ENCODE assay signal across 33 cellular contexts in the genomic region with DNA sequence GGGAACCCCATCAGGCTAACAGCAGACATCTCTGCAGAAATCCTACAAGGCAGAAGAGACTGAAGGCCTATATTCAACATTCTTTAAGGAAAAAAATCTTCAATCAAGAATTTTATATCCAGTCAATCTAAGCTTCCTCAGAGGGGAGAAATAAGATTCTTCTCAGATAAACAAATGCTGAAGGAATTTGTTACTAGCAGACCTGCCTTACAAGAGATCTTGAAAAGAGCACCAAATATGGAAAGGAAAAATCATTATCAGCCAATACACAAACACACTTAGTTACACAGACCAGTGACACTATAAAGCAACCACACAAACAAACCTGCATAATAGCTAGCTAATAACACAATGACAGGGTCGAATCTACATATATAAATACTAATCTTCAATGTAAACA.
DNase-seq lines count a peak whose midpoint lies in the region; ATAC-seq, FAIRE-seq and TF ChIP-seq lines count a peak whose summit lies in the region.
"Had no signal": no experiment of that assay in that cellular context is flagged by ENCODE, and none has a peak within 500 bp of the region (broad histone marks: within the 10 kb centered on the region; RNA-seq: fewer than 3 reads in every experiment).

No MANE protein-coding gene starts in this region.

- TF ChIP-seq CTCF in HepG2 (CRISPR knock-in tag; IDR thresholded peaks at IDR 0.05) (no peak), right lobe of liver (IDR thresholded peaks at IDR 0.05) (no peak), HEK293 (tag by site-specific recombination; IDR thresholded peaks at IDR 0.05) (no peak)

- ATAC-seq in HepG2 (no peak), right lobe of liver (no peak)
- ATAC-seq: A549; CD8-positive, alpha-beta T cell had no signal

- H3K9me3 ChIP-seq in HepG2 (ENCODE audit: low read length) = peaks cover 13% of the 10 kb centered on the region
- H3K9me3 ChIP-seq in right lobe of liver = no peaks in the 10 kb centered on the region
- H3K9me3 ChIP-seq in HEK293 (ENCODE audit: control insufficient read depth, insufficient read depth, low read depth, low read length) = no peaks in the 10 kb centered on the region
- H3K9me3 ChIP-seq: BE2C had no signal

- no peak overlapping the region for H3K4me3 ChIP-seq in HepG2 (replicated peaks in 1 of 3; ENCODE audit: insufficient read depth in 1 of 3, low read depth in 2 of 3, low read length in 3 of 3)
- H3K4me3 ChIP-seq in right lobe of liver = no peak overlapping the region
- H3K4me3 ChIP-seq in HEK293 (ENCODE audit: low read depth, low read length) = no peak overlapping the region
- H3K4me3 ChIP-seq: A549; BLaER1; BLaER1 treated with 17β-estradiol and CSF1 and Interleukin-3, amounts not matched to agents 10 nM and 100 nM had no signal

- no peaks in the 10 kb centered on the region for H3K79me2 ChIP-seq in HepG2 (ENCODE audit: insufficient read depth, low read length)

- POLR2A ChIA-PET in HepG2 (lab: Yijun Ruan, JAX) (no interaction called here), HEK293 (lab: Yijun Ruan, JAX) (no interaction called here)

- H3K4me2 ChIP-seq in HepG2 (ENCODE audit: low read depth, low read length) = no peak overlapping the region
- H3K4me2 ChIP-seq: A549; BLaER1; BLaER1 treated with 17β-estradiol and CSF1 and Interleukin-3, amounts not matched to agents 10 nM and 100 nM had no signal

- intact Hi-C loops in HepG2 (cut with micrococcal nuclease; ENCODE audit: unreplicated experiment) = no loop called here
- intact Hi-C loops in right lobe of liver (cut with DNase I) = no loop called here

- no peak for FAIRE-seq in HepG2 (lab: Jason Lieb, UNC)
- FAIRE-seq: A204.1, A549, D721Med had no signal

- H2AFZ ChIP-seq in HepG2 (ENCODE audit: low read length) = no peak overlapping the region

- in situ Hi-C loops in HepG2 (cut with HindIII; ENCODE audit: extremely low pct_ligation_motif_present, low pct_unique_long_range_greater_than_20kb) = no loop called here

- no peaks in the 10 kb centered on the region for H4K20me1 ChIP-seq in HepG2 (ENCODE audit: insufficient read depth, low read length)
- H4K20me1 ChIP-seq: BLaER1; BLaER1 treated with 17β-estradiol and CSF1 and Interleukin-3, amounts not matched to agents 10 nM and 100 nM had no signal

- H3K36me3 ChIP-seq in HepG2 (replicated peaks in 1 of 2; ENCODE audit: control insufficient read depth in 1 of 2, insufficient read depth in 2 of 2, low read length in 2 of 2) (no peaks in the 10 kb centered on the region), right lobe of liver (no peaks in the 10 kb centered on the region), HEK293 (ENCODE audit: control insufficient read depth in 2 of 2, insufficient read depth in 1 of 2, low read length in 2 of 2) (no peaks in the 10 kb centered on the region)
- H3K36me3 ChIP-seq: BE2C; BLaER1; BLaER1 treated with 17β-estradiol and CSF1 and Interleukin-3, amounts not matched to agents 10 nM and 100 nM had no signal

- H3K27me3 ChIP-seq in HepG2 (ENCODE audit: control insufficient read depth in 1 of 2, insufficient read depth in 2 of 2, low read length in 2 of 2) (no peaks in the 10 kb centered on the region; a peak in 1 of 5 replicates), right lobe of liver (no peaks in the 10 kb centered on the region)
- H3K27me3 ChIP-seq: BE2C; BLaER1; BLaER1 treated with 17β-estradiol and CSF1 and Interleukin-3, amounts not matched to agents 10 nM and 100 nM had no signal

- no peak for TF ChIP-seq EP300 in HepG2 (IDR thresholded peaks at IDR 0.05; ENCODE audit: low read depth in 2 of 2, low read length in 2 of 2)
- TF ChIP-seq EP300 in HepG2 (CRISPR knock-in tag; IDR thresholded peaks at IDR 0.05; ENCODE audit: borderline replicate concordance) = no peak

- H3K4me1 ChIP-seq in HepG2 (ENCODE audit: insufficient read depth, low read length) (no peaks in the 10 kb centered on the region), right lobe of liver (no peaks in the 10 kb centered on the region), HEK293 (ENCODE audit: control insufficient read depth, insufficient read depth, low read length) (no peaks in the 10 kb centered on the region)
- H3K4me1 ChIP-seq: A549; BE2C; BLaER1; BLaER1 treated with 17β-estradiol and CSF1 and Interleukin-3, amounts not matched to agents 10 nM and 100 nM; Caco-2 had no signal

- no peak for TF ChIP-seq RAD21 in HepG2 (CRISPR knock-in tag; IDR thresholded peaks at IDR 0.05)

- no peak for TF ChIP-seq POLR2A in HepG2 (IDR thresholded peaks at IDR 0.05; ENCODE audit: insufficient read depth in 1 of 2, low read depth in 2 of 2, low read length in 2 of 2)
- no peak for TF ChIP-seq POLR2A in right lobe of liver (IDR thresholded peaks at IDR 0.05)

- DNase-seq in HepG2 (ENCODE audit: low spot score) (no peak), right lobe of liver (no peak), dedifferentiated amniotic fluid mesenchymal stem cell (ENCODE audit: extremely low spot score) (peak; percentile 9), GM19240 (ENCODE audit: insufficient read length, low spot score) (no peak)
- DNase-seq in activated CD4-positive, alpha-beta T cell treated with anti-CD3 and anti-CD28 coated beads, Interleukin-2, amount 50 U/mL, for 48 hours = no peak
- DNase-seq: 8988T; ACHN; AML-193; BE2C; C1 segment of cervical spinal cord; Caco-2; Calu3; CD4-positive, alpha-beta memory T cell; CD4-positive, alpha-beta T cell; CD4-positive, CD25-positive, alpha-beta regulatory T cell; CD8-positive, alpha-beta memory T cell; CD8-positive, alpha-beta T cell; COR-L47; DMS 273 treated with DMSO at 0.1 percent for 48 hours; DMS153; DMS53; DMS79; DMS79 treated with DMSO at 0.1 percent for 48 hours; DND-41; EL had no signal

- CTCF ChIA-PET in HepG2 (lab: Yijun Ruan, JAX; ENCODE audit: low intra/inter-chr PET ratio, low total read pairs) (no interaction called here), HEK293 (lab: Yijun Ruan, JAX) (no interaction called here)

- H3K27ac ChIP-seq in HepG2 (ENCODE audit: extremely low read length, insufficient read depth, low read length) (no peak overlapping the region), right lobe of liver (no peak overlapping the region), HEK293 (ENCODE audit: extremely low read depth, low read depth, low read length) (no peak overlapping the region)
- H3K27ac ChIP-seq: 22Rv1; A549; BLaER1; BLaER1 treated with 17β-estradiol and CSF1 and Interleukin-3, amounts not matched to agents 10 nM and 100 nM; C4-2B had no signal

- H3K9ac ChIP-seq in HepG2 (ENCODE audit: insufficient read depth, low read depth, low read length) = no peak overlapping the region
- H3K9ac ChIP-seq: BLaER1; BLaER1 treated with 17β-estradiol and CSF1 and Interleukin-3, amounts not matched to agents 10 nM and 100 nM had no signal

- WGBS in HepG2 (ENCODE audit: low lambda C conversion rate) = 0% methylated on average over 1 of the region's 1 CpG
- 36% methylated on average over 1 of the region's 1 CpG for WGBS in right lobe of liver (ENCODE audit: insufficient coverage, low coverage, low lambda C conversion rate, missing lambda C conversion rate)

- BruUV-seq in HepG2 (replicated peaks; lab: Mats Ljungman, UMichigan) = no TSS peak

TF ChIP-seq in HepG2, 621 proteins besides CTCF, POLR2A, EP300 and RAD21:
- TF ChIP-seq ZNF337 (CRISPR knock-in tag; IDR thresholded peaks at IDR 0.05; ENCODE audit: borderline replicate concordance, low read depth) = peak; percentile 55; the same call in 1 of the 2 replicates
- TF ChIP-seq TBX3 (IDR thresholded peaks at IDR 0.05; ENCODE audit: borderline replicate concordance) = no peak

TF ChIP-seq in HEK293, 187 proteins besides CTCF, POLR2A, EP300 and RAD21 (continues in another document):
- TF ChIP-seq ZNF558 (tag by site-specific recombination; IDR thresholded peaks at IDR 0.05) (peak; percentile 86; the same call in 1 of the 2 replicates), ZNF654 (tag by site-specific recombination; IDR thresholded peaks at IDR 0.05; ENCODE audit: low read depth) (no peak), SETDB1 (IDR thresholded peaks at IDR 0.05; ENCODE audit: insufficient read length, low read length) (peak; percentile 68), MEIS1 (CRISPR knock-in tag; IDR thresholded peaks at IDR 0.05; ENCODE audit: borderline replicate concordance) (no peak), ZSCAN30 (tag by site-specific recombination; IDR thresholded peaks at IDR 0.05) (no peak), KLF10 (tag by site-specific recombination; IDR thresholded peaks at IDR 0.05) (no peak), KLF1 (tag by site-specific recombination; IDR thresholded peaks at IDR 0.05) (no peak), ZEB2 (tag by site-specific recombination; IDR thresholded peaks at IDR 0.05) (no peak)
- TF ChIP-seq, protein P1, sequence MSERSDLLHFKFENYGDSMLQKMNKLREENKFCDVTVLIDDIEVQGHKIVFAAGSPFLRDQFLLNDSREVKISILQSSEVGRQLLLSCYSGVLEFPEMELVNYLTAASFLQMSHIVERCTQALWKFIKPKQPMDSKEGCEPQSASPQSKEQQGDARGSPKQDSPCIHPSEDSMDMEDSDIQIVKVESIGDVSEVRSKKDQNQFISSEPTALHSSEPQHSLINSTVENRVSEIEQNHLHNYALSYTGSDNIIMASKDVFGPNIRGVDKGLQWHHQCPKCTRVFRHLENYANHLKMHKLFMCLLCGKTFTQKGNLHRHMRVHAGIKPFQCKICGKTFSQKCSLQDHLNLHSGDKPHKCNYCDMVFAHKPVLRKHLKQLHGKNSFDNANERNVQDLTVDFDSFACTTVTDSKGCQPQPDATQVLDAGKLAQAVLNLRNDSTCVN (tag by site-specific recombination; optimal IDR thresholded peaks at IDR 0.05) = no peak
- TF ChIP-seq, protein P2, sequence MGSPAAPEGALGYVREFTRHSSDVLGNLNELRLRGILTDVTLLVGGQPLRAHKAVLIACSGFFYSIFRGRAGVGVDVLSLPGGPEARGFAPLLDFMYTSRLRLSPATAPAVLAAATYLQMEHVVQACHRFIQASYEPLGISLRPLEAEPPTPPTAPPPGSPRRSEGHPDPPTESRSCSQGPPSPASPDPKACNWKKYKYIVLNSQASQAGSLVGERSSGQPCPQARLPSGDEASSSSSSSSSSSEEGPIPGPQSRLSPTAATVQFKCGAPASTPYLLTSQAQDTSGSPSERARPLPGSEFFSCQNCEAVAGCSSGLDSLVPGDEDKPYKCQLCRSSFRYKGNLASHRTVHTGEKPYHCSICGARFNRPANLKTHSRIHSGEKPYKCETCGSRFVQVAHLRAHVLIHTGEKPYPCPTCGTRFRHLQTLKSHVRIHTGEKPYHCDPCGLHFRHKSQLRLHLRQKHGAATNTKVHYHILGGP (tag by site-specific recombination; IDR thresholded peaks at IDR 0.05) = no peak
